In genomic region chr18:70377317-70377799, GRCh38 we compare ENCODE assay signal across 1 cellular context.
TF ChIP-seq lines count a peak whose summit lies in the region.

No MANE protein-coding gene starts in this region.

TF ChIP-seq in HepG2, 621 proteins besides CTCF, POLR2A, EP300 and RAD21 (continued from another document and continues in another):
- TF ChIP-seq CHD4 (IDR thresholded peaks at IDR 0.05; ENCODE audit: borderline replicate concordance, low read length) (no peak), ZSCAN31 (CRISPR knock-in tag; IDR thresholded peaks at IDR 0.05; ENCODE audit: low read depth) (no peak), JDP2 (CRISPR knock-in tag; IDR thresholded peaks at IDR 0.05; ENCODE audit: borderline replicate concordance) (no peak), ZFP82 (CRISPR knock-in tag; IDR thresholded peaks at IDR 0.05; ENCODE audit: borderline replicate concordance) (no peak), SNAPC5 (CRISPR knock-in tag; IDR thresholded peaks at IDR 0.05; ENCODE audit: borderline replicate concordance) (no peak), PPARG (CRISPR knock-in tag; conservative IDR thresholded peaks at IDR 0.05) (peak; percentile 80), MTF1 (CRISPR knock-in tag; IDR thresholded peaks at IDR 0.05) (no peak), MYC (CRISPR knock-in tag; IDR thresholded peaks at IDR 0.05; ENCODE audit: borderline replicate concordance) (peak; percentile 27; the same call in 1 of the 2 replicates), SKI (IDR thresholded peaks at IDR 0.05; ENCODE audit: partially characterized antibody) (no peak), ZBTB44 (CRISPR knock-in tag; IDR thresholded peaks at IDR 0.05) (no peak), ZFP62 (CRISPR knock-in tag; IDR thresholded peaks at IDR 0.05) (no peak), SETDB1 (CRISPR knock-in tag; IDR thresholded peaks at IDR 0.05; ENCODE audit: borderline replicate concordance) (no peak), NCOA2 (CRISPR knock-in tag; IDR thresholded peaks at IDR 0.05) (peak; percentile 66; the same call in 1 of the 2 replicates), CCDC6 (CRISPR knock-in tag; IDR thresholded peaks at IDR 0.05) (no peak), SRY (CRISPR knock-in tag; IDR thresholded peaks at IDR 0.05) (no peak), NBN (conservative IDR thresholded peaks at IDR 0.05) (no peak), ZNF296 (CRISPR knock-in tag; conservative IDR thresholded peaks at IDR 0.05) (no peak), ZNF549 (CRISPR knock-in tag; IDR thresholded peaks at IDR 0.05) (no peak), ASH2L (IDR thresholded peaks at IDR 0.05; ENCODE audit: insufficient read length, low read depth, low read length) (no peak), PHF20 (CRISPR knock-in tag; IDR thresholded peaks at IDR 0.05) (no peak), HOXA9 (CRISPR knock-in tag; IDR thresholded peaks at IDR 0.05; ENCODE audit: borderline replicate concordance) (no peak), JUN (CRISPR knock-in tag; IDR thresholded peaks at IDR 0.05) (no peak), ZNF7 (CRISPR knock-in tag; IDR thresholded peaks at IDR 0.05) (peak; percentile 70; the same call in 1 of the 2 replicates), MAFK (conservative IDR thresholded peaks at IDR 0.05 in 1 of 2, IDR thresholded peaks at IDR 0.05 in 1 of 2; ENCODE audit: low read length in 2 of 2) (no peak), MAF1 (CRISPR knock-in tag; IDR thresholded peaks at IDR 0.05; ENCODE audit: borderline replicate concordance) (no peak), NRL (CRISPR knock-in tag; IDR thresholded peaks at IDR 0.05; ENCODE audit: borderline replicate concordance) (no peak), PAXIP1 (CRISPR knock-in tag; conservative IDR thresholded peaks at IDR 0.05) (no peak), ZNF772 (CRISPR knock-in tag; IDR thresholded peaks at IDR 0.05) (no peak), HNRNPK (IDR thresholded peaks at IDR 0.05; ENCODE audit: low read depth, low read length, poor library complexity, severe bottlenecking) (no peak), REPIN1 (CRISPR knock-in tag; IDR thresholded peaks at IDR 0.05; ENCODE audit: borderline replicate concordance, low read depth) (peak; percentile 21; the same call in 1 of the 2 replicates), ZSCAN9 (CRISPR knock-in tag; IDR thresholded peaks at IDR 0.05; ENCODE audit: borderline replicate concordance) (no peak), SRSF1 (optimal IDR thresholded peaks at IDR 0.05; ENCODE audit: low read depth, low read length) (no peak), ZBTB49 (CRISPR knock-in tag; IDR thresholded peaks at IDR 0.05; ENCODE audit: borderline replicate concordance) (no peak), ZNF562 (CRISPR knock-in tag; IDR thresholded peaks at IDR 0.05; ENCODE audit: borderline replicate concordance) (no peak), DR1 (CRISPR knock-in tag; IDR thresholded peaks at IDR 0.05) (no peak), ZNF124 (CRISPR knock-in tag; IDR thresholded peaks at IDR 0.05) (no peak; the same call in none of the 2 replicates), ZKSCAN5 (CRISPR knock-in tag; IDR thresholded peaks at IDR 0.05) (no peak), ONECUT2 (CRISPR knock-in tag; IDR thresholded peaks at IDR 0.05) (no peak), KAT7 (CRISPR knock-in tag; IDR thresholded peaks at IDR 0.05; ENCODE audit: borderline replicate concordance) (no peak; the same call in 1 of the 2 replicates)
- TF ChIP-seq, protein P1, sequence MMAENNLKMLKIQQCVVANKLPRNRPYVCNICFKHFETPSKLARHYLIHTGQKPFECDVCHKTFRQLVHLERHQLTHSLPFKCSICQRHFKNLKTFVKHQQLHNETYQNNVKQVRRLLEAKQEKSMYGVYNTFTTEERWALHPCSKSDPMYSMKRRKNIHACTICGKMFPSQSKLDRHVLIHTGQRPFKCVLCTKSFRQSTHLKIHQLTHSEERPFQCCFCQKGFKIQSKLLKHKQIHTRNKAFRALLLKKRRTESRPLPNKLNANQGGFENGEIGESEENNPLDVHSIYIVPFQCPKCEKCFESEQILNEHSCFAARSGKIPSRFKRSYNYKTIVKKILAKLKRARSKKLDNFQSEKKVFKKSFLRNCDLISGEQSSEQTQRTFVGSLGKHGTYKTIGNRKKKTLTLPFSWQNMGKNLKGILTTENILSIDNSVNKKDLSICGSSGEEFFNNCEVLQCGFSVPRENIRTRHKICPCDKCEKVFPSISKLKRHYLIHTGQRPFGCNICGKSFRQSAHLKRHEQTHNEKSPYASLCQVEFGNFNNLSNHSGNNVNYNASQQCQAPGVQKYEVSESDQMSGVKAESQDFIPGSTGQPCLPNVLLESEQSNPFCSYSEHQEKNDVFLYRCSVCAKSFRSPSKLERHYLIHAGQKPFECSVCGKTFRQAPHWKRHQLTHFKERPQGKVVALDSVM (CRISPR knock-in tag; IDR thresholded peaks at IDR 0.05) = 0 out of 2 replicates have a peak, but pooled peaks have one; percentile 24
- TF ChIP-seq, protein P2, sequence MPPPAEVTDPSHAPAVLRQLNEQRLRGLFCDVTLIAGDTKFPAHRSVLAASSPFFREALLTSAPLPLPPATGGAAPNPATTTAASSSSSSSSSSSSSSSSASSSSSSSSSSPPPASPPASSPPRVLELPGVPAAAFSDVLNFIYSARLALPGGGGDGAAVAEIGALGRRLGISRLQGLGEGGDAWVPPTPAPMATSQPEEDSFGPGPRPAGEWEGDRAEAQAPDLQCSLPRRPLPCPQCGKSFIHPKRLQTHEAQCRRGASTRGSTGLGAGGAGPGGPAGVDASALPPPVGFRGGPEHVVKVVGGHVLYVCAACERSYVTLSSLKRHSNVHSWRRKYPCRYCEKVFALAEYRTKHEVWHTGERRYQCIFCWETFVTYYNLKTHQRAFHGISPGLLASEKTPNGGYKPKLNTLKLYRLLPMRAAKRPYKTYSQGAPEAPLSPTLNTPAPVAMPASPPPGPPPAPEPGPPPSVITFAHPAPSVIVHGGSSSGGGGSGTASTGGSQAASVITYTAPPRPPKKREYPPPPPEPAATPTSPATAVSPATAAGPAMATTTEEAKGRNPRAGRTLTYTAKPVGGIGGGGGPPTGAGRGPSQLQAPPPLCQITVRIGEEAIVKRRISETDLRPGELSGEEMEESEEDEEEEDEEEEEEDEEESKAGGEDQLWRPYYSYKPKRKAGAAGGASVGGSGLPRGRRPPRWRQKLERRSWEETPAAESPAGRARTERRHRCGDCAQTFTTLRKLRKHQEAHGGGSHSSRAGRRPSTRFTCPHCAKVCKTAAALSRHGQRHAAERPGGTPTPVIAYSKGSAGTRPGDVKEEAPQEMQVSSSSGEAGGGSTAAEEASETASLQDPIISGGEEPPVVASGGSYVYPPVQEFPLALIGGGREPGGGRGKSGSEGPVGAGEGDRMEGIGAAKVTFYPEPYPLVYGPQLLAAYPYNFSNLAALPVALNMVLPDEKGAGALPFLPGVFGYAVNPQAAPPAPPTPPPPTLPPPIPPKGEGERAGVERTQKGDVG (CRISPR knock-in tag; IDR thresholded peaks at IDR 0.05; ENCODE audit: borderline replicate concordance) = no peak
- TF ChIP-seq, protein P3, sequence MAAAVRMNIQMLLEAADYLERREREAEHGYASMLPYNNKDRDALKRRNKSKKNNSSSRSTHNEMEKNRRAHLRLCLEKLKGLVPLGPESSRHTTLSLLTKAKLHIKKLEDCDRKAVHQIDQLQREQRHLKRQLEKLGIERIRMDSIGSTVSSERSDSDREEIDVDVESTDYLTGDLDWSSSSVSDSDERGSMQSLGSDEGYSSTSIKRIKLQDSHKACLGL (CRISPR knock-in tag; IDR thresholded peaks at IDR 0.05) = no peak
- TF ChIP-seq, protein P4, sequence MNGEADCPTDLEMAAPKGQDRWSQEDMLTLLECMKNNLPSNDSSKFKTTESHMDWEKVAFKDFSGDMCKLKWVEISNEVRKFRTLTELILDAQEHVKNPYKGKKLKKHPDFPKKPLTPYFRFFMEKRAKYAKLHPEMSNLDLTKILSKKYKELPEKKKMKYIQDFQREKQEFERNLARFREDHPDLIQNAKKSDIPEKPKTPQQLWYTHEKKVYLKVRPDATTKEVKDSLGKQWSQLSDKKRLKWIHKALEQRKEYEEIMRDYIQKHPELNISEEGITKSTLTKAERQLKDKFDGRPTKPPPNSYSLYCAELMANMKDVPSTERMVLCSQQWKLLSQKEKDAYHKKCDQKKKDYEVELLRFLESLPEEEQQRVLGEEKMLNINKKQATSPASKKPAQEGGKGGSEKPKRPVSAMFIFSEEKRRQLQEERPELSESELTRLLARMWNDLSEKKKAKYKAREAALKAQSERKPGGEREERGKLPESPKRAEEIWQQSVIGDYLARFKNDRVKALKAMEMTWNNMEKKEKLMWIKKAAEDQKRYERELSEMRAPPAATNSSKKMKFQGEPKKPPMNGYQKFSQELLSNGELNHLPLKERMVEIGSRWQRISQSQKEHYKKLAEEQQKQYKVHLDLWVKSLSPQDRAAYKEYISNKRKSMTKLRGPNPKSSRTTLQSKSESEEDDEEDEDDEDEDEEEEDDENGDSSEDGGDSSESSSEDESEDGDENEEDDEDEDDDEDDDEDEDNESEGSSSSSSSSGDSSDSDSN (CRISPR knock-in tag; IDR thresholded peaks at IDR 0.05) = 0 out of 2 replicates have a peak, but pooled peaks have one; percentile 42
- TF ChIP-seq, protein P5, sequence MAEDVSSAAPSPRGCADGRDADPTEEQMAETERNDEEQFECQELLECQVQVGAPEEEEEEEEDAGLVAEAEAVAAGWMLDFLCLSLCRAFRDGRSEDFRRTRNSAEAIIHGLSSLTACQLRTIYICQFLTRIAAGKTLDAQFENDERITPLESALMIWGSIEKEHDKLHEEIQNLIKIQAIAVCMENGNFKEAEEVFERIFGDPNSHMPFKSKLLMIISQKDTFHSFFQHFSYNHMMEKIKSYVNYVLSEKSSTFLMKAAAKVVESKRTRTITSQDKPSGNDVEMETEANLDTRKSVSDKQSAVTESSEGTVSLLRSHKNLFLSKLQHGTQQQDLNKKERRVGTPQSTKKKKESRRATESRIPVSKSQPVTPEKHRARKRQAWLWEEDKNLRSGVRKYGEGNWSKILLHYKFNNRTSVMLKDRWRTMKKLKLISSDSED (CRISPR knock-in tag; IDR thresholded peaks at IDR 0.05) = no peak
